1 cellular context compared by ENCODE assay signal in genomic region chr4:153260152-153260551, GRCh38.
TF ChIP-seq lines count a peak whose summit lies in the region.

No MANE protein-coding gene starts in this region.

TF ChIP-seq in SK-N-SH, 30 proteins besides CTCF, POLR2A, EP300 and RAD21 (continued from another document):
- TF ChIP-seq USF1 (IDR thresholded peaks at IDR 0.05; ENCODE audit: borderline replicate concordance, low read depth) (no peak), RFX5 (IDR thresholded peaks at IDR 0.05; ENCODE audit: low read length) (no peak), NRF1 (IDR thresholded peaks at IDR 0.05; ENCODE audit: low read depth, low read length) (no peak), RCOR1 (IDR thresholded peaks at IDR 0.05; ENCODE audit: low read length) (no peak), FOXJ3 (CRISPR knock-in tag; IDR thresholded peaks at IDR 0.05) (no peak), POLR2AphosphoS5 (IDR thresholded peaks at IDR 0.05; ENCODE audit: low read depth, low read length) (no peak), CHD2 (IDR thresholded peaks at IDR 0.05; ENCODE audit: low read length, partially characterized antibody) (no peak), MXI1 (IDR thresholded peaks at IDR 0.05; ENCODE audit: low read depth, low read length) (no peak)
TF ChIP-seq in SK-N-SH: peak in this region for 0.
